9 cellular contexts compared by ENCODE assay signal in the genomic region with DNA sequence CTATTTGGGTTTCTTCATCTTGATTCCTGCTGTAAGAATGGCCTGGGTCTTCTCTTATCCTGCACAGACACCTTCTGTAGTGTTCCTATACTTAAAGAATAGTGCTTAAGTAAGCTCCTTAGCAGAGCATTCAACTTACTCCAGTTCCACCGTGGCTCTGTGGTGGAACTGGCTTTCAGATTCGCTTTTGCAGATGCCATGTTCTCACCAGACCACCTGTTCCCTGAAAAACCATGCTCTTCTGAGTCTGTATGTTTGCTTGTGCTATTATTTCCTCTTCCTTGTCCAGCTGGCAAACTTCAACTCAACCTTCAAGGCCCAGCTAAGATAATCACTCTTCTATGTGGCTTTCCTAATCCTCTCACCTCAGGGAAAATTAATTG. TPM values are rescaled to one million over a fixed set of nuclear protein-coding genes. Genes with fewer than 3 reads are reported as not detected.
DNase-seq lines count a peak whose midpoint lies in the region; ATAC-seq, FAIRE-seq and TF ChIP-seq lines count a peak whose summit lies in the region.
"Had no signal": no experiment of that assay in that cellular context is flagged by ENCODE, and none has a peak within 500 bp of the region (broad histone marks: within the 10 kb centered on the region; RNA-seq: fewer than 3 reads in every experiment).

No MANE protein-coding gene starts in this region.

- TF ChIP-seq EP300 in HepG2 (IDR thresholded peaks at IDR 0.05; ENCODE audit: low read depth in 2 of 2, low read length in 2 of 2) (no peak), HepG2 (CRISPR knock-in tag; IDR thresholded peaks at IDR 0.05; ENCODE audit: borderline replicate concordance) (no peak)

- CTCF ChIA-PET in activated CD4-positive, alpha-beta memory T cell treated with anti-CD3 and anti-CD28 coated beads for 36 hours (lab: Charles Lee): interaction anchor here (0.6 to 1.7 kb wide), 4 partner anchors 11 to 1107 kb away, joined by 3 to 6 read pairs (median 3); no protein-coding TSS in a partner anchor
- CTCF ChIA-PET in HepG2 (lab: Yijun Ruan, JAX; ENCODE audit: low intra/inter-chr PET ratio, low total read pairs): no interaction called here

- intact Hi-C loops in activated CD4-positive, alpha-beta memory T cell treated with anti-CD3 and anti-CD28 coated beads for 36 hours (cut with micrococcal nuclease): loop anchor here (1.0 to 2.0 kb wide), 2 partner anchors 37 to 111 kb away; partner anchors contain the start of gene ZNF334
- intact Hi-C loops in HepG2 (cut with micrococcal nuclease; ENCODE audit: unreplicated experiment): no loop called here

- H3K4me3 ChIP-seq in HepG2 (replicated peaks in 1 of 3; ENCODE audit: insufficient read depth in 1 of 3, low read depth in 2 of 3, low read length in 3 of 3): no peak overlapping the region

- no peaks in the 10 kb centered on the region for H3K9me3 Mint-ChIP-seq in activated CD4-positive, alpha-beta memory T cell treated with anti-CD3 and anti-CD28 coated beads for 36 hours

- H4K20me1 ChIP-seq in HepG2 (ENCODE audit: insufficient read depth, low read length): peaks cover 9% of the 10 kb centered on the region; the same call in 1 of the 2 replicates

- TF ChIP-seq RAD21 in HepG2 (CRISPR knock-in tag; IDR thresholded peaks at IDR 0.05): no peak

- peaks cover 50% of the 10 kb centered on the region for H3K4me1 ChIP-seq in HepG2 (ENCODE audit: insufficient read depth, low read length)

- H3K27ac ChIP-seq in HepG2 (ENCODE audit: extremely low read length, insufficient read depth, low read length) (no peak overlapping the region), temporal lobe (ENCODE audit: low read depth, low read length) (peak overlapping the region; percentile 95)

- POLR2A ChIA-PET in activated CD4-positive, alpha-beta memory T cell treated with anti-CD3 and anti-CD28 coated beads for 36 hours (lab: Charles Lee): interaction anchor here (2.4 kb wide), 1 partner anchor 37 kb away, joined by 11 read pairs; no protein-coding TSS in a partner anchor
- POLR2A ChIA-PET in HepG2 (lab: Yijun Ruan, JAX): interaction anchor here (2.3 kb wide), 1 partner anchor 38 kb away, joined by 7 read pairs; no protein-coding TSS in a partner anchor

- DNase-seq in activated CD4-positive, CD25-positive, alpha-beta regulatory T cell (lab: John Stamatoyannopoulos, UW): no peak
- no peak for DNase-seq in activated CD4-positive, alpha-beta memory T cell treated with anti-CD3 and anti-CD28 coated beads for 36 hours
- DNase-seq in HepG2 (ENCODE audit: low spot score): no peak
- no peak for DNase-seq in NCI-H187 treated with DMSO at 0.1 percent for 48 hours (lab: John Stamatoyannopoulos, UW)
- DNase-seq in SKM-1 (lab: John Stamatoyannopoulos, UW; ENCODE audit: unreplicated experiment): no peak
- DNase-seq in midbrain (lab: John Stamatoyannopoulos, UW): no peak

- H3K79me2 ChIP-seq in HepG2 (ENCODE audit: insufficient read depth, low read length): peaks cover 55% of the 10 kb centered on the region

- peaks cover 65% of the 10 kb centered on the region for H3K4me1 Mint-ChIP-seq in activated CD4-positive, alpha-beta memory T cell treated with anti-CD3 and anti-CD28 coated beads for 36 hours (ENCODE audit: low read depth)

- H3K9ac ChIP-seq in HepG2 (ENCODE audit: insufficient read depth, low read depth, low read length): no peak overlapping the region

- no peak for TF ChIP-seq CTCF in HepG2 (CRISPR knock-in tag; IDR thresholded peaks at IDR 0.05)

- peak; percentile 6 to 9 for ATAC-seq in activated CD4-positive, CD25-positive, alpha-beta regulatory T cell treated with anti-CD3 and anti-CD28 coated beads, Interleukin-2, amount 50 U/mL, for 24 hours
- no peak for ATAC-seq in HepG2

- no peak overlapping the region for H2AFZ ChIP-seq in HepG2 (ENCODE audit: low read length)

- no peak for TF ChIP-seq POLR2A in HepG2 (IDR thresholded peaks at IDR 0.05; ENCODE audit: insufficient read depth in 1 of 2, low read depth in 2 of 2, low read length in 2 of 2)

- in situ Hi-C loops in HepG2 (cut with HindIII; ENCODE audit: extremely low pct_ligation_motif_present, low pct_unique_long_range_greater_than_20kb): no loop called here

- no peak for FAIRE-seq in HepG2 (lab: Jason Lieb, UNC)
- FAIRE-seq: A204.1 had no signal

- no peak overlapping the region for H3K4me2 ChIP-seq in HepG2 (ENCODE audit: low read depth, low read length)

- no peaks in the 10 kb centered on the region for H3K9me3 ChIP-seq in HepG2 (ENCODE audit: low read length)

- BruUV-seq in HepG2 (replicated peaks; lab: Mats Ljungman, UMichigan): no TSS peak

- H3K36me3 ChIP-seq in HepG2 (replicated peaks in 1 of 2; ENCODE audit: control insufficient read depth in 1 of 2, insufficient read depth in 2 of 2, low read length in 2 of 2): peaks cover 4 to 24% of the 10 kb centered on the region in 2 experiments; a peak in 4 of 5 replicates

- peak overlapping the region; percentile 47 for H3K4me3 Mint-ChIP-seq in activated CD4-positive, alpha-beta memory T cell treated with anti-CD3 and anti-CD28 coated beads for 36 hours

- WGBS in HepG2 (ENCODE audit: low lambda C conversion rate): 94% methylated on average over 2 of the region's 2 CpGs

- peak overlapping the region; percentile 85 for H3K27ac Mint-ChIP-seq in activated CD4-positive, alpha-beta memory T cell treated with anti-CD3 and anti-CD28 coated beads for 36 hours

- H3K27me3 Mint-ChIP-seq in activated CD4-positive, alpha-beta memory T cell treated with anti-CD3 and anti-CD28 coated beads for 36 hours: no peaks in the 10 kb centered on the region

- H3K27me3 ChIP-seq in HepG2 (ENCODE audit: control insufficient read depth in 1 of 2, insufficient read depth in 2 of 2, low read length in 2 of 2): no peaks in the 10 kb centered on the region

- peaks cover 12% of the 10 kb centered on the region for H3K36me3 Mint-ChIP-seq in activated CD4-positive, alpha-beta memory T cell treated with anti-CD3 and anti-CD28 coated beads for 36 hours

TF ChIP-seq in HepG2, 621 proteins besides CTCF, POLR2A, EP300 and RAD21:
- TF ChIP-seq ZNF432 (CRISPR knock-in tag; IDR thresholded peaks at IDR 0.05; ENCODE audit: borderline replicate concordance) (0 out of 2 replicates have a peak, but pooled peaks have one; percentile 50), HMG20B (CRISPR knock-in tag; conservative IDR thresholded peaks at IDR 0.05) (no peak), FOXA3 (CRISPR knock-in tag; IDR thresholded peaks at IDR 0.05) (no peak), HNRNPLL (IDR thresholded peaks at IDR 0.05; ENCODE audit: low read depth, low read length, poor library complexity, severe bottlenecking) (no peak), ZNF546 (CRISPR knock-in tag; conservative IDR thresholded peaks at IDR 0.05) (no peak)

RNA-seq across cellular contexts. Expression of gene ELMO2, which starts 4.9 kb away (rescaled TPM):
- total RNA-seq in activated CD4-positive, alpha-beta memory T cell treated with anti-CD3 and anti-CD28 coated beads for 36 hours: 10 to 100 TPM; 57.4 to 64.1 TPM
- total RNA-seq in HepG2 (2016; rRNA removed; fragmentation: Illumina TruSeq; extraction: Trizol) (35.7 and 42.8 TPM in 2 replicates), temporal lobe (55.3 TPM)
- 13.2 and 13.6 TPM in 2 replicates for total RNA-seq in HepG2 (2016; cell fraction: cytosol; rRNA removed; fragmentation: Illumina TruSeq; extraction: Trizol; ENCODE audit: low read depth)
- 37.9 and 41.5 TPM in 2 replicates for total RNA-seq in HepG2 (2016; cell fraction: insoluble cytoplasmic fraction; rRNA removed; fragmentation: Illumina TruSeq; extraction: Trizol)
- 26.7 and 30.9 TPM in 2 replicates for total RNA-seq in HepG2 (2016; cell fraction: membrane; rRNA removed; fragmentation: Illumina TruSeq; extraction: Trizol)
- 40.9 and 42.4 TPM in 2 replicates for total RNA-seq in HepG2 (2016; cell fraction: nucleus; rRNA removed; fragmentation: Illumina TruSeq; extraction: Trizol)
- 30.6 and 41.5 TPM in 2 replicates for polyA plus RNA-seq in HepG2 (2011; rRNA removed)
- polyA plus RNA-seq in HepG2 (2011; cell fraction: cytosol; rRNA removed): 30.0 and 34.9 TPM in 2 replicates
- 50.8 and 59.8 TPM in 2 replicates for polyA plus RNA-seq in HepG2 (2011; cell fraction: nucleus; rRNA removed)
- 29.1 and 29.9 TPM in 2 replicates for polyA plus RNA-seq in HepG2 (2012)
- 3.6 and 4.5 TPM in 2 replicates for polyA plus RNA-seq in HepG2 (2016; cell fraction: cytosol; fragmentation: Illumina TruSeq; extraction: Trizol; ENCODE audit: low read depth)
- 42.7 and 43.4 TPM in 2 replicates for polyA plus RNA-seq in HepG2 (2016; cell fraction: insoluble cytoplasmic fraction; fragmentation: Illumina TruSeq; extraction: Trizol; ENCODE audit: low read depth)
- 9.8 and 11.9 TPM in 2 replicates for polyA plus RNA-seq in HepG2 (2016; cell fraction: membrane; fragmentation: Illumina TruSeq; extraction: Trizol; ENCODE audit: low read depth)
- 92.2 and 100 TPM in 2 replicates for polyA plus RNA-seq in HepG2 (2016; cell fraction: nucleus; fragmentation: Illumina TruSeq; extraction: Trizol; ENCODE audit: insufficient read depth, low read depth)
- 68.1 and 91.6 TPM in 2 replicates for polyA minus RNA-seq in HepG2 (2011; rRNA and poly(A)+ RNA removed; ENCODE audit: low replicate concordance)
- polyA minus RNA-seq in HepG2 (2011; cell fraction: cytosol; rRNA and poly(A)+ RNA removed): 23.7 and 37.7 TPM in 2 replicates
- 38.2 and 50.8 TPM in 2 replicates for polyA minus RNA-seq in HepG2 (2011; cell fraction: nucleus; rRNA and poly(A)+ RNA removed)
